6 cellular contexts compared by ENCODE assay signal in the genomic region with DNA sequence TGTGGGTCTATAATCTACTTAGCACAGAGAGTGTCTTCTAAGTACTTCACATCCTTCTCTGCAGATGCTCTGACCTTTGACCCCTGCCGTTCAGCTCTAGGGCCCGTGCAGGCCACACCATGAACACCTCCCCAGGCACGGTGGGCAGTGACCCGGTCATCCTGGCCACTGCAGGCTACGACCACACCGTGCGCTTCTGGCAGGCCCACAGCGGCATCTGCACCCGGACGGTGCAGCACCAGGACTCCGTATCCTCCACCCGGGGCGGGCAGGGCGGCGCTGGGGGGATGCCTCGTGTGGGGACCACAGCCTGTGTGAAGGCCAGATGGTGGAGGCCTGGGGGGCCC. TPM values are rescaled to one million over a fixed set of nuclear protein-coding genes. Genes with fewer than 3 reads are reported as not detected.
A peak's percentile ranks its signal among the peaks of the same experiment; 100 is the strongest.
DNase-seq lines count a peak whose midpoint lies in the region; ATAC-seq, FAIRE-seq and TF ChIP-seq lines count a peak whose summit lies in the region.

No MANE protein-coding gene starts in this region.

- peaks cover 4% of the 10 kb centered on the region for H3K36me3 Mint-ChIP-seq in astrocyte (ENCODE audit: low read depth, unreplicated experiment)
- H3K36me3 Mint-ChIP-seq in naive thymus-derived CD8-positive, alpha-beta T cell = peaks cover 0 to 23% (median 8%) of the 10 kb centered on the region in 3 donors

- peaks cover 9% of the 10 kb centered on the region for H3K27me3 Mint-ChIP-seq in astrocyte (ENCODE audit: low read depth, unreplicated experiment)
- no peaks in the 10 kb centered on the region for H3K27me3 Mint-ChIP-seq in naive thymus-derived CD8-positive, alpha-beta T cell

- intact Hi-C loops in HCT116 (cut with micrococcal nuclease) = no loop called here

- ATAC-seq in HCT116 = peak; percentile 26
- ATAC-seq in naive thymus-derived CD8-positive, alpha-beta T cell = peak in 1 of 2 donors; percentile 15

- H3K27me3 ChIP-seq in HCT116 (ENCODE audit: insufficient read depth, low read length) (no peaks in the 10 kb centered on the region), astrocyte (ENCODE audit: insufficient read depth, low read length) (no peaks in the 10 kb centered on the region)

- peaks cover 7% of the 10 kb centered on the region for H3K9me3 Mint-ChIP-seq in astrocyte (ENCODE audit: unreplicated experiment)
- H3K9me3 Mint-ChIP-seq in naive thymus-derived CD8-positive, alpha-beta T cell = no peaks in the 10 kb centered on the region

- no peaks in the 10 kb centered on the region for H4K20me1 ChIP-seq in HCT116 (ENCODE audit: insufficient read depth)
- peaks cover 8% of the 10 kb centered on the region for H4K20me1 ChIP-seq in astrocyte (ENCODE audit: insufficient read depth, low read length)

- H3K36me3 ChIP-seq in HCT116 (ENCODE audit: control insufficient read depth in 1 of 2, insufficient read depth in 2 of 2, low read length in 2 of 2) = peaks cover 4 to 19% of the 10 kb centered on the region in 2 experiments; a peak in 3 of 4 replicates
- H3K36me3 ChIP-seq in astrocyte (ENCODE audit: insufficient read depth, low read length) = no peaks in the 10 kb centered on the region

- TF ChIP-seq POLR2A in HCT116 (IDR thresholded peaks at IDR 0.05; ENCODE audit: borderline replicate concordance, extremely low read depth, insufficient read depth, insufficient read length) = no peak

- no peak for DNase-seq in HCT116 (ENCODE audit: low read depth, low spot score)
- no peak for DNase-seq in astrocyte (ENCODE audit: low read depth)
- DNase-seq in naive thymus-derived CD8-positive, alpha-beta T cell = no peak
- no peak for DNase-seq in NCI-H2029 (lab: John Stamatoyannopoulos, UW)
- DNase-seq in NCI-H2227 treated with DMSO at 0.1 percent for 48 hours (lab: John Stamatoyannopoulos, UW) = no peak

- H3K4me1 ChIP-seq in HCT116 (ENCODE audit: control insufficient read depth in 1 of 2, insufficient read depth in 2 of 2, low read length in 2 of 2) = peaks cover 5 to 23% of the 10 kb centered on the region in 2 experiments
- peaks cover 11% of the 10 kb centered on the region for H3K4me1 ChIP-seq in astrocyte (ENCODE audit: insufficient read depth, low read length)

- H3K4me3 ChIP-seq in HCT116 (replicated peaks in 1 of 2; ENCODE audit: low read depth in 1 of 2, low read length in 2 of 2) (peak overlapping the region; percentile 81 to 86), astrocyte (ENCODE audit: insufficient read depth, low read depth, low read length) (peak overlapping the region; percentile 81)

- CTCF ChIA-PET in HCT116 (lab: Charles Lee) = interaction anchor here (3.0 kb wide), 1 partner anchor 11 kb away, joined by 11 read pairs; no protein-coding TSS in a partner anchor

- TF ChIP-seq CTCF in 22Rv1 (IDR thresholded peaks at IDR 0.05) = no peak
- no peak for TF ChIP-seq CTCF in HCT116 (IDR thresholded peaks at IDR 0.05 in 2 of 3, conservative IDR thresholded peaks at IDR 0.05 in 1 of 3; ENCODE audit: borderline replicate concordance in 1 of 3, insufficient read depth in 1 of 3, low read depth in 2 of 3, low read length in 2 of 3)
- TF ChIP-seq CTCF in astrocyte (IDR thresholded peaks at IDR 0.05; ENCODE audit: insufficient read depth, low read depth, low read length) = no peak

- POLR2A ChIA-PET in HCT116 (lab: Charles Lee) = interaction anchor here (0.8 kb wide), 1 partner anchor 263 kb away, joined by 4 read pairs; no protein-coding TSS in a partner anchor
- POLR2A ChIA-PET in naive thymus-derived CD8-positive, alpha-beta T cell (lab: Charles Lee) = interaction anchor here (0.6 to 5.3 kb wide), 18 partner anchors 9 to 315 kb away, joined by 3 to 58 read pairs (median 4); a partner anchor contains a TSS

- no peaks in the 10 kb centered on the region for H3K9me2 ChIP-seq in HCT116 (ENCODE audit: insufficient read depth)

- no peak for FAIRE-seq in astrocyte (lab: Jason Lieb, UNC)

- H2AFZ ChIP-seq in HCT116 (ENCODE audit: low read depth, low read length, poor library complexity, severe bottlenecking) (no peak overlapping the region), astrocyte (ENCODE audit: low read depth, low read length) (peak overlapping the region; percentile 96)

- peak overlapping the region; percentile 4 for H3K27ac Mint-ChIP-seq in astrocyte (ENCODE audit: unreplicated experiment)
- H3K27ac Mint-ChIP-seq in naive thymus-derived CD8-positive, alpha-beta T cell = peak overlapping the region in 9 of 10 donors; percentile 70 to 95 (median 87)

- RAD21 ChIA-PET in HCT116 (lab: Charles Lee; ENCODE audit: low non-redundant PET in 1 of 2, low total read pairs in 2 of 2, uncharacterized antibody in 2 of 2, unreplicated experiment in 2 of 2) = no interaction called here

- H3K9me3 ChIP-seq in HCT116 (ENCODE audit: control insufficient read depth in 1 of 2, insufficient read depth in 1 of 2, low read depth in 1 of 2, low read length in 2 of 2) (no peaks in the 10 kb centered on the region), astrocyte (ENCODE audit: insufficient read depth, low read depth, low read length) (no peaks in the 10 kb centered on the region)

- peaks cover 25% of the 10 kb centered on the region for H3K79me2 ChIP-seq in HCT116 (ENCODE audit: insufficient read depth, low read length)
- H3K79me2 ChIP-seq in astrocyte (ENCODE audit: insufficient read depth, low read length) = peaks cover 18% of the 10 kb centered on the region

- peak overlapping the region; percentile 81 for H3K4me3 Mint-ChIP-seq in astrocyte (ENCODE audit: unreplicated experiment)
- H3K4me3 Mint-ChIP-seq in naive thymus-derived CD8-positive, alpha-beta T cell = peak overlapping the region; percentile 66 to 88 (median 75)

- peak overlapping the region; percentile 85 for H3K27ac ChIP-seq in 22Rv1
- H3K27ac ChIP-seq in HCT116 (ENCODE audit: low read depth, low read length) = peak overlapping the region; percentile 94
- H3K27ac ChIP-seq in astrocyte (ENCODE audit: low read depth, low read length) = peak overlapping the region; percentile 95

- BruUV-seq in HCT116 (replicated peaks; lab: Mats Ljungman, UMichigan) = no TSS peak

- H3K9ac ChIP-seq in HCT116 (ENCODE audit: low read length) = peak overlapping the region; percentile 81
- peak overlapping the region; percentile 96 for H3K9ac ChIP-seq in astrocyte (ENCODE audit: low read length)

- TF ChIP-seq RAD21 in HCT116 (IDR thresholded peaks at IDR 0.05; ENCODE audit: low read depth) = no peak

- peak overlapping the region; percentile 99 for H3K4me2 ChIP-seq in HCT116 (ENCODE audit: low read length)
- H3K4me2 ChIP-seq in astrocyte (ENCODE audit: low read length) = peak overlapping the region; percentile 100

- H3K4me1 Mint-ChIP-seq in astrocyte (ENCODE audit: low read depth, unreplicated experiment) = peaks cover 4% of the 10 kb centered on the region
- H3K4me1 Mint-ChIP-seq in naive thymus-derived CD8-positive, alpha-beta T cell = peaks cover 11 to 28% (median 25%) of the 10 kb centered on the region in 4 donors

TF ChIP-seq in HCT116, 20 proteins besides CTCF, POLR2A, EP300 and RAD21:
- 0 out of 2 replicates have a peak, but pooled peaks have one; percentile 6 for TF ChIP-seq ZFX (IDR thresholded peaks at IDR 0.05)
- no peak for TF ChIP-seq EZH2 (IDR thresholded peaks at IDR 0.05)

RNA-seq across cellular contexts. Expression of a gene that starts 0.7 kb away (rescaled TPM):
- total RNA-seq in HCT116 (2021; ENCODE audit: unreplicated experiment) = 58.7 TPM
- polyA plus RNA-seq in HCT116 (2012) = 90.9 and 100 TPM in 2 replicates
- 32.6 and 34.7 TPM in 2 replicates for total RNA-seq in astrocyte
- total RNA-seq in naive thymus-derived CD8-positive, alpha-beta T cell = 10 to 100 TPM; 49.3 to 53.2 TPM
- polyA plus RNA-seq in naive thymus-derived CD8-positive, alpha-beta T cell = 10 to 100 TPM; 29.9 to 40.4 (median 30.1) TPM

RNA-seq across cellular contexts. Expression of a gene that starts 4.7 kb away (rescaled TPM):
- total RNA-seq in HCT116 (2021; ENCODE audit: unreplicated experiment) (9.8 TPM), astrocyte (6.4 and 7.0 TPM in 2 replicates)
- polyA plus RNA-seq in HCT116 (2012) = 7.8 and 8.4 TPM in 2 replicates
- 10 to 100 TPM; 26.7 to 27.0 TPM for total RNA-seq in naive thymus-derived CD8-positive, alpha-beta T cell
- under 1 TPM in 2 of 3 donors, not detected in 1; 0.11 to 0.23 TPM for polyA plus RNA-seq in naive thymus-derived CD8-positive, alpha-beta T cell

RNA-seq across cellular contexts. Expression of a gene that starts 8.7 kb away (rescaled TPM):
- total RNA-seq in HCT116 (2021; ENCODE audit: unreplicated experiment) (32.6 TPM), astrocyte (19.4 and 21.1 TPM in 2 replicates)
- 21.2 and 22.3 TPM in 2 replicates for polyA plus RNA-seq in HCT116 (2012)
- 10 to 100 TPM; 22.8 to 28.1 TPM for total RNA-seq in naive thymus-derived CD8-positive, alpha-beta T cell
- polyA plus RNA-seq in naive thymus-derived CD8-positive, alpha-beta T cell = 10 to 100 TPM in 2 of 3 donors, 1 to 10 TPM in 1; 8.7 to 17.7 (median 11.6) TPM

RNA-seq across cellular contexts. Expression of a gene that starts 9.5 kb away (rescaled TPM):
- total RNA-seq in HCT116 (2021; ENCODE audit: unreplicated experiment) = 5.9 TPM
- 2.3 and 3.2 TPM in 2 replicates for polyA plus RNA-seq in HCT116 (2012)
- total RNA-seq in astrocyte = 0.66 and 1.3 TPM in 2 replicates
- total RNA-seq in naive thymus-derived CD8-positive, alpha-beta T cell = under 1 TPM; 0.08 to 0.13 TPM
- not detected for polyA plus RNA-seq in naive thymus-derived CD8-positive, alpha-beta T cell

RNA-seq across cellular contexts. Expression of a gene that starts 17.5 kb away (rescaled TPM):
- total RNA-seq in HCT116 (2021; ENCODE audit: unreplicated experiment) = 40.7 TPM
- polyA plus RNA-seq in HCT116 (2012) = 31.0 and 38.0 TPM in 2 replicates
- total RNA-seq in astrocyte = 22.5 and 22.8 TPM in 2 replicates
- 10 to 100 TPM; 39.5 to 41.2 TPM for total RNA-seq in naive thymus-derived CD8-positive, alpha-beta T cell
- polyA plus RNA-seq in naive thymus-derived CD8-positive, alpha-beta T cell = 10 to 100 TPM in 2 of 3 donors, 1 to 10 TPM in 1; 8.7 to 19.2 (median 10.9) TPM
